ENCODE assay signal across 28 cellular contexts in genomic region chr4:97412331-97412730, GRCh38.
"Had no signal": no experiment of that assay in that cellular context is flagged by ENCODE, and none has a peak within 500 bp of the region (broad histone marks: within the 10 kb centered on the region; RNA-seq: fewer than 3 reads in every experiment).

No MANE protein-coding gene starts in this region.

- DNase-seq: stimulated activated CD4-positive, alpha-beta T cell treated with anti-CD3 and anti-CD28 coated beads, Interleukin-2, amount 100 ng/mL, for 48 hours; stimulated activated CD4-positive, alpha-beta T cell treated with anti-CD3 and anti-CD28 coated beads, Interleukin-4, amount 100 ng/mL, for 1 hour; stimulated activated CD4-positive, alpha-beta T cell treated with anti-CD3 and anti-CD28 coated beads, Interleukin-4, amount 100 ng/mL, for 24 hours; stimulated activated CD4-positive, alpha-beta T cell treated with anti-CD3 and anti-CD28 coated beads, Interleukin-4, amount 100 ng/mL, for 4 hours; stimulated activated CD8-positive, alpha-beta memory T cell treated with anti-CD3 and anti-CD28 coated beads, Interleukin-4, amount 100 ng/mL, for 48 hours; stimulated activated naive B cell treated with anti-CD40 and anti-IgM and Interleukin-4, amounts not matched to agents 10 μg/mL and 1 μg/mL and 100 μg/mL, for 72 hours; stimulated activated naive CD4-positive, alpha-beta T cell; stimulated activated naive CD4-positive, alpha-beta T cell treated with Interleukin-2 at 50 U/mL for 16 hours; stimulated activated naive CD8-positive, alpha-beta T cell treated with anti-CD3 and anti-CD28 coated beads, Interleukin-15, amount 100 ng/mL, for 72 hours; stimulated activated naive CD8-positive, alpha-beta T cell treated with anti-CD3 and anti-CD28 coated beads, Interleukin-15, Interleukin-2, amounts not matched to agents 100 U/mL and 50 U/mL, for 24 hours; substantia nigra; testis; thyroid gland; tibial artery; transverse colon; trophoblast cell; upper lobe of left lung; upper lobe of right lung; uterus had no signal

- H3K4me3 Mint-ChIP-seq: stimulated activated effector memory CD8-positive, alpha-beta T cell treated with anti-CD3 and anti-CD28 coated beads, Interleukin-12 subunit alpha, Interleukin-12 subunit beta, amount 100 ng/mL, for 72 hours; stimulated activated memory B cell treated with anti-CD40 and anti-IgM and Interleukin-4, amounts not matched to agents 10 μg/mL and 1 μg/mL and 100 μg/mL, for 72 hours; stimulated activated naive B cell treated with anti-CD40 and anti-IgM and Interleukin-4, amounts not matched to agents 10 μg/mL and 1 μg/mL and 100 μg/mL, for 72 hours; stimulated activated naive CD8-positive, alpha-beta T cell treated with anti-CD3 and anti-CD28 coated beads, Interleukin-15, amount 100 ng/mL, for 72 hours; stimulated activated naive CD8-positive, alpha-beta T cell treated with anti-CD3 and anti-CD28 coated beads, Interleukin-15, Interleukin-2, amounts not matched to agents 100 ng/mL and 50 ng/mL, for 24 hours; type B pancreatic cell had no signal

- H3K9me3 ChIP-seq: suprapubic skin, testis, thoracic aorta, thyroid gland, tibial artery, transverse colon, upper lobe of left lung, upper lobe of right lung, uterus, vagina had no signal

- FAIRE-seq: urothelium cell line had no signal

- ATAC-seq: stimulated activated effector memory CD8-positive, alpha-beta T cell treated with anti-CD3 and anti-CD28 coated beads, Interleukin-12 subunit alpha, Interleukin-12 subunit beta, amount 100 ng/mL, for 72 hours; stimulated activated memory B cell treated with anti-CD40 and anti-IgM and Interleukin-4, amounts not matched to agents 10 μg/mL and 1 μg/mL and 100 μg/mL, for 72 hours; stimulated activated naive B cell treated with anti-CD40 and anti-IgM and Interleukin-4, amounts not matched to agents 10 μg/mL and 1 μg/mL and 100 μg/mL, for 72 hours; stimulated activated naive CD8-positive, alpha-beta T cell treated with anti-CD3 and anti-CD28 coated beads, Interleukin-15, amount 100 ng/mL, for 72 hours; stimulated activated naive CD8-positive, alpha-beta T cell treated with anti-CD3 and anti-CD28 coated beads, Interleukin-15, Interleukin-2, amounts not matched to agents 100 U/mL and 50 U/mL, for 24 hours; upper lobe of right lung had no signal

- H3K36me3 Mint-ChIP-seq: stimulated activated effector memory CD8-positive, alpha-beta T cell treated with anti-CD3 and anti-CD28 coated beads, Interleukin-12 subunit alpha, Interleukin-12 subunit beta, amount 100 ng/mL, for 72 hours; stimulated activated memory B cell treated with anti-CD40 and anti-IgM and Interleukin-4, amounts not matched to agents 10 μg/mL and 1 μg/mL and 100 μg/mL, for 72 hours; stimulated activated naive B cell treated with anti-CD40 and anti-IgM and Interleukin-4, amounts not matched to agents 10 μg/mL and 1 μg/mL and 100 μg/mL, for 72 hours had no signal

- H3K4me1 ChIP-seq: suprapubic skin, testis, thyroid gland, tibial artery, tibial nerve, transverse colon, upper lobe of left lung, upper lobe of right lung, uterus, vagina had no signal

- H3K4me3 ChIP-seq: suprapubic skin, testis, thoracic aorta, thyroid gland, tibial artery, tibial nerve, transverse colon, upper lobe of left lung, upper lobe of right lung, uterus, vagina had no signal

- H3K4me1 Mint-ChIP-seq: stimulated activated effector memory CD8-positive, alpha-beta T cell treated with anti-CD3 and anti-CD28 coated beads, Interleukin-12 subunit alpha, Interleukin-12 subunit beta, amount 100 ng/mL, for 72 hours; stimulated activated memory B cell treated with anti-CD40 and anti-IgM and Interleukin-4, amounts not matched to agents 10 μg/mL and 1 μg/mL and 100 μg/mL, for 72 hours; stimulated activated naive B cell treated with anti-CD40 and anti-IgM and Interleukin-4, amounts not matched to agents 10 μg/mL and 1 μg/mL and 100 μg/mL, for 72 hours; stimulated activated naive CD8-positive, alpha-beta T cell treated with anti-CD3 and anti-CD28 coated beads, Interleukin-15, amount 100 ng/mL, for 72 hours had no signal

- H3K27ac Mint-ChIP-seq: stimulated activated effector memory CD8-positive, alpha-beta T cell treated with anti-CD3 and anti-CD28 coated beads, Interleukin-12 subunit alpha, Interleukin-12 subunit beta, amount 100 ng/mL, for 72 hours; stimulated activated memory B cell treated with anti-CD40 and anti-IgM and Interleukin-4, amounts not matched to agents 10 μg/mL and 1 μg/mL and 100 μg/mL, for 72 hours; stimulated activated naive B cell treated with anti-CD40 and anti-IgM and Interleukin-4, amounts not matched to agents 10 μg/mL and 1 μg/mL and 100 μg/mL, for 72 hours; stimulated activated naive CD8-positive, alpha-beta T cell treated with anti-CD3 and anti-CD28 coated beads, Interleukin-15, amount 100 ng/mL, for 72 hours; stimulated activated naive CD8-positive, alpha-beta T cell treated with anti-CD3 and anti-CD28 coated beads, Interleukin-15, Interleukin-2, amounts not matched to agents 100 ng/mL and 50 ng/mL, for 24 hours; type B pancreatic cell had no signal

- H3K36me3 ChIP-seq: suprapubic skin, thoracic aorta, thyroid gland, tibial artery, tibial nerve, transverse colon, upper lobe of left lung, upper lobe of right lung, uterus, vagina had no signal

- H3K27me3 ChIP-seq: suprapubic skin, testis, thyroid gland, tibial artery, tibial nerve, transverse colon, upper lobe of left lung, upper lobe of right lung, uterus, vagina had no signal

- H3K27me3 Mint-ChIP-seq: stimulated activated memory B cell treated with anti-CD40 and anti-IgM and Interleukin-4, amounts not matched to agents 10 μg/mL and 1 μg/mL and 100 μg/mL, for 72 hours; stimulated activated naive B cell treated with anti-CD40 and anti-IgM and Interleukin-4, amounts not matched to agents 10 μg/mL and 1 μg/mL and 100 μg/mL, for 72 hours; stimulated activated naive CD8-positive, alpha-beta T cell treated with anti-CD3 and anti-CD28 coated beads, Interleukin-15, amount 100 ng/mL, for 72 hours; stimulated activated naive CD8-positive, alpha-beta T cell treated with anti-CD3 and anti-CD28 coated beads, Interleukin-15, Interleukin-2, amounts not matched to agents 100 ng/mL and 50 ng/mL, for 24 hours; type B pancreatic cell had no signal

- H3K27ac ChIP-seq: suprapubic skin, testis, thoracic aorta, thyroid gland, tibial artery, tibial nerve, transverse colon, upper lobe of left lung, upper lobe of right lung, uterus, vagina had no signal
